In genomic region chr7:122768827-122769226, GRCh38 we compare ENCODE assay signal across 18 cellular contexts.
DNase-seq lines count a peak whose midpoint lies in the region; ATAC-seq and TF ChIP-seq lines count a peak whose summit lies in the region.
"Had no signal": no experiment of that assay in that cellular context is flagged by ENCODE, and none has a peak within 500 bp of the region (broad histone marks: within the 10 kb centered on the region; RNA-seq: fewer than 3 reads in every experiment).

No MANE protein-coding gene starts in this region.

- TF ChIP-seq POLR2A in Peyer's patch (IDR thresholded peaks at IDR 0.05): no peak

- no peaks in the 10 kb centered on the region for H3K27me3 ChIP-seq in Peyer's patch
- H3K27me3 ChIP-seq: BE2C had no signal

- TF ChIP-seq CTCF in Peyer's patch (IDR thresholded peaks at IDR 0.05): no peak

- H3K4me3 Mint-ChIP-seq in stimulated activated naive CD8-positive, alpha-beta T cell treated with anti-CD3 and anti-CD28 coated beads, Interleukin-15, amount 100 ng/mL, for 72 hours: no peak overlapping the region
- H3K4me3 Mint-ChIP-seq: CD4-positive, CD25-positive, alpha-beta regulatory T cell; CD8-positive, alpha-beta memory T cell had no signal

- H3K27ac ChIP-seq in Peyer's patch: no peak overlapping the region

- H3K36me3 ChIP-seq in Peyer's patch: no peaks in the 10 kb centered on the region
- H3K36me3 ChIP-seq: BE2C, HAP-1 had no signal

- in situ Hi-C loops in SK-MEL-5 (cut with HindIII; ENCODE audit: low pct_unique_long_range_greater_than_20kb, low sequenced_read_pairs): no loop called here

- H3K4me1 ChIP-seq in Peyer's patch: no peaks in the 10 kb centered on the region
- H3K4me1 ChIP-seq: BE2C had no signal

- no peaks in the 10 kb centered on the region for H3K4me1 Mint-ChIP-seq in stimulated activated naive CD8-positive, alpha-beta T cell treated with anti-CD3 and anti-CD28 coated beads, Interleukin-15, amount 100 ng/mL, for 72 hours
- H3K4me1 Mint-ChIP-seq: CD4-positive, CD25-positive, alpha-beta regulatory T cell; CD8-positive, alpha-beta memory T cell had no signal

- no peak for ATAC-seq in stimulated activated naive CD8-positive, alpha-beta T cell treated with anti-CD3 and anti-CD28 coated beads, Interleukin-15, amount 100 ng/mL, for 72 hours
- ATAC-seq in GM19467 (IDR thresholded peaks at IDR 0.05; ENCODE audit: unreplicated experiment): no peak

- no peaks in the 10 kb centered on the region for H3K27me3 Mint-ChIP-seq in stimulated activated naive CD8-positive, alpha-beta T cell treated with anti-CD3 and anti-CD28 coated beads, Interleukin-15, amount 100 ng/mL, for 72 hours
- H3K27me3 Mint-ChIP-seq: CD4-positive, CD25-positive, alpha-beta regulatory T cell; CD8-positive, alpha-beta memory T cell had no signal

- no peak overlapping the region for H3K27ac Mint-ChIP-seq in stimulated activated naive CD8-positive, alpha-beta T cell treated with anti-CD3 and anti-CD28 coated beads, Interleukin-15, amount 100 ng/mL, for 72 hours
- H3K27ac Mint-ChIP-seq: CD4-positive, CD25-positive, alpha-beta regulatory T cell; CD8-positive, alpha-beta memory T cell had no signal

- H3K9me3 ChIP-seq in Peyer's patch: no peaks in the 10 kb centered on the region
- H3K9me3 ChIP-seq: BE2C, HAP-1 had no signal

- H3K4me3 ChIP-seq in Peyer's patch: no peak overlapping the region
- H3K4me3 ChIP-seq: HAP-1 had no signal

- DNase-seq in NCI-H2171 treated with DMSO at 0.1 percent for 48 hours (lab: John Stamatoyannopoulos, UW) (peak; percentile 71), SK-MEL-5 (ENCODE audit: low read depth, low spot score) (peak; percentile 19), foreskin melanocyte (peak; percentile 36), superior temporal gyrus (ENCODE audit: extremely low spot score) (peak; percentile 15), Peyer's patch (no peak)
- no peak for DNase-seq in stimulated activated naive CD8-positive, alpha-beta T cell treated with anti-CD3 and anti-CD28 coated beads, Interleukin-15, amount 100 ng/mL, for 72 hours
- DNase-seq: BE2C; C1 segment of cervical spinal cord; CD4-positive, CD25-positive, alpha-beta regulatory T cell; CD8-positive, alpha-beta memory T cell; COR-L47; DMS 273 treated with DMSO at 0.1 percent for 48 hours; DMS53; DND-41; EL; GOT3 had no signal

- peaks cover 0 to 10% of the 10 kb centered on the region in 2 donors for H3K9me3 Mint-ChIP-seq in stimulated activated naive CD8-positive, alpha-beta T cell treated with anti-CD3 and anti-CD28 coated beads, Interleukin-15, amount 100 ng/mL, for 72 hours

Comparison
In these comparisons a context has a peak if more than half of its experiments do, and no peak if none do; other contexts are left out.
1. DNase-seq: peak in NCI-H2171 treated with DMSO at 0.1 percent for 48 hours (single experiment), SK-MEL-5 (single experiment), foreskin melanocyte (single experiment) and superior temporal gyrus (single experiment); none in stimulated activated naive CD8-positive, alpha-beta T cell treated with anti-CD3 and anti-CD28 coated beads, Interleukin-15, amount 100 ng/mL, for 72 hours (0 of 2) and Peyer's patch (0 of 3).